Comparison of ENCODE assay signal across 2 cellular contexts in the genomic region with DNA sequence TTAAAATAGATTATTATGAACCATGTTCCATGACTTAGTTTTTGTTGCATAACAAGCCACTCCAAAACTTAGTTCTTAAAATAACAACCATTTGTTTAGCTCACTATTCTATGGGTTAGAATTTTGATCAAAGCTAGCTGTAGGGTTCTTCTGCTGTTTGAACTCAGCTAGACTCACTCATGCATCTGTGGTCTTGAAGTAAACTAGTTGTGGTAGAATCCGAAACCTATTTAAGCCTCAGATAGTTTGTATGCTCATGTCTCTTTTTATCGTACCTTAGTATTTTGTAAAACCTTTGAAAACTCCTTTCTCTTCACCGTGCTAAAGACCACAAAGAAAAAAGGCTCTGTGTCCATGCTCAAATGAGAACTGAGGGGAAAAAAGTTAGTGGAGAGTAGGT.
TF ChIP-seq lines count a peak whose summit lies in the region.

No MANE protein-coding gene starts in this region.

TF ChIP-seq in GM23338, 12 proteins besides CTCF, POLR2A, EP300 and RAD21 (continued from another document):
- TF ChIP-seq ETS1 (IDR thresholded peaks at IDR 0.05) = no peak

TF ChIP-seq in GM12878, 131 proteins besides CTCF, POLR2A, EP300 and RAD21 (continued from another document):
- TF ChIP-seq, protein P1, sequence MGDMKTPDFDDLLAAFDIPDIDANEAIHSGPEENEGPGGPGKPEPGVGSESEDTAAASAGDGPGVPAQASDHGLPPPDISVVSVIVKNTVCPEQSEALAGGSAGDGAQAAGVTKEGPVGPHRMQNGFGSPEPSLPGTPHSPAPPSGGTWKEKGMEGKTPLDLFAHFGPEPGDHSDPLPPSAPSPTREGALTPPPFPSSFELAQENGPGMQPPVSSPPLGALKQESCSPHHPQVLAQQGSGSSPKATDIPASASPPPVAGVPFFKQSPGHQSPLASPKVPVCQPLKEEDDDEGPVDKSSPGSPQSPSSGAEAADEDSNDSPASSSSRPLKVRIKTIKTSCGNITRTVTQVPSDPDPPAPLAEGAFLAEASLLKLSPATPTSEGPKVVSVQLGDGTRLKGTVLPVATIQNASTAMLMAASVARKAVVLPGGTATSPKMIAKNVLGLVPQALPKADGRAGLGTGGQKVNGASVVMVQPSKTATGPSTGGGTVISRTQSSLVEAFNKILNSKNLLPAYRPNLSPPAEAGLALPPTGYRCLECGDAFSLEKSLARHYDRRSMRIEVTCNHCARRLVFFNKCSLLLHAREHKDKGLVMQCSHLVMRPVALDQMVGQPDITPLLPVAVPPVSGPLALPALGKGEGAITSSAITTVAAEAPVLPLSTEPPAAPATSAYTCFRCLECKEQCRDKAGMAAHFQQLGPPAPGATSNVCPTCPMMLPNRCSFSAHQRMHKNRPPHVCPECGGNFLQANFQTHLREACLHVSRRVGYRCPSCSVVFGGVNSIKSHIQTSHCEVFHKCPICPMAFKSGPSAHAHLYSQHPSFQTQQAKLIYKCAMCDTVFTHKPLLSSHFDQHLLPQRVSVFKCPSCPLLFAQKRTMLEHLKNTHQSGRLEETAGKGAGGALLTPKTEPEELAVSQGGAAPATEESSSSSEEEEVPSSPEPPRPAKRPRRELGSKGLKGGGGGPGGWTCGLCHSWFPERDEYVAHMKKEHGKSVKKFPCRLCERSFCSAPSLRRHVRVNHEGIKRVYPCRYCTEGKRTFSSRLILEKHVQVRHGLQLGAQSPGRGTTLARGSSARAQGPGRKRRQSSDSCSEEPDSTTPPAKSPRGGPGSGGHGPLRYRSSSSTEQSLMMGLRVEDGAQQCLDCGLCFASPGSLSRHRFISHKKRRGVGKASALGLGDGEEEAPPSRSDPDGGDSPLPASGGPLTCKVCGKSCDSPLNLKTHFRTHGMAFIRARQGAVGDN (IDR thresholded peaks at IDR 0.05) = no peak
- TF ChIP-seq CREB1 (IDR thresholded peaks at IDR 0.05; ENCODE audit: low read depth) = no peak
- no peak for TF ChIP-seq EED (IDR thresholded peaks at IDR 0.05; ENCODE audit: low read depth)
- no peak for TF ChIP-seq SREBF2 (IDR thresholded peaks at IDR 0.05; ENCODE audit: low read length)
- no peak for TF ChIP-seq CBFB (IDR thresholded peaks at IDR 0.05; ENCODE audit: low read depth)
- no peak for TF ChIP-seq PAX8 (IDR thresholded peaks at IDR 0.05)
- TF ChIP-seq HDAC6 (IDR thresholded peaks at IDR 0.05; ENCODE audit: unreplicated experiment) = no peak
- no peak for TF ChIP-seq FOXM1 (IDR thresholded peaks at IDR 0.05; ENCODE audit: low read depth, low read length)
- TF ChIP-seq ZZZ3 (IDR thresholded peaks at IDR 0.05; ENCODE audit: control insufficient read depth, insufficient read length, low read depth) = no peak
- TF ChIP-seq RFX5 (IDR thresholded peaks at IDR 0.05; ENCODE audit: low read depth, low read length) = no peak
- no peak for TF ChIP-seq CHD2 (IDR thresholded peaks at IDR 0.05; ENCODE audit: borderline replicate concordance, low read depth, low read length)
- no peak for TF ChIP-seq SUPT20H (IDR thresholded peaks at IDR 0.05; ENCODE audit: borderline replicate concordance, control insufficient read depth, low read depth, low read length)
- TF ChIP-seq POLR2AphosphoS5 (IDR thresholded peaks at IDR 0.05; ENCODE audit: low read length) = no peak
- TF ChIP-seq, protein P2, sequence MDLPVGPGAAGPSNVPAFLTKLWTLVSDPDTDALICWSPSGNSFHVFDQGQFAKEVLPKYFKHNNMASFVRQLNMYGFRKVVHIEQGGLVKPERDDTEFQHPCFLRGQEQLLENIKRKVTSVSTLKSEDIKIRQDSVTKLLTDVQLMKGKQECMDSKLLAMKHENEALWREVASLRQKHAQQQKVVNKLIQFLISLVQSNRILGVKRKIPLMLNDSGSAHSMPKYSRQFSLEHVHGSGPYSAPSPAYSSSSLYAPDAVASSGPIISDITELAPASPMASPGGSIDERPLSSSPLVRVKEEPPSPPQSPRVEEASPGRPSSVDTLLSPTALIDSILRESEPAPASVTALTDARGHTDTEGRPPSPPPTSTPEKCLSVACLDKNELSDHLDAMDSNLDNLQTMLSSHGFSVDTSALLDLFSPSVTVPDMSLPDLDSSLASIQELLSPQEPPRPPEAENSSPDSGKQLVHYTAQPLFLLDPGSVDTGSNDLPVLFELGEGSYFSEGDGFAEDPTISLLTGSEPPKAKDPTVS (IDR thresholded peaks at IDR 0.05; ENCODE audit: low read depth, low read length) = no peak
